7 cellular contexts compared by ENCODE assay signal in the genomic region with DNA sequence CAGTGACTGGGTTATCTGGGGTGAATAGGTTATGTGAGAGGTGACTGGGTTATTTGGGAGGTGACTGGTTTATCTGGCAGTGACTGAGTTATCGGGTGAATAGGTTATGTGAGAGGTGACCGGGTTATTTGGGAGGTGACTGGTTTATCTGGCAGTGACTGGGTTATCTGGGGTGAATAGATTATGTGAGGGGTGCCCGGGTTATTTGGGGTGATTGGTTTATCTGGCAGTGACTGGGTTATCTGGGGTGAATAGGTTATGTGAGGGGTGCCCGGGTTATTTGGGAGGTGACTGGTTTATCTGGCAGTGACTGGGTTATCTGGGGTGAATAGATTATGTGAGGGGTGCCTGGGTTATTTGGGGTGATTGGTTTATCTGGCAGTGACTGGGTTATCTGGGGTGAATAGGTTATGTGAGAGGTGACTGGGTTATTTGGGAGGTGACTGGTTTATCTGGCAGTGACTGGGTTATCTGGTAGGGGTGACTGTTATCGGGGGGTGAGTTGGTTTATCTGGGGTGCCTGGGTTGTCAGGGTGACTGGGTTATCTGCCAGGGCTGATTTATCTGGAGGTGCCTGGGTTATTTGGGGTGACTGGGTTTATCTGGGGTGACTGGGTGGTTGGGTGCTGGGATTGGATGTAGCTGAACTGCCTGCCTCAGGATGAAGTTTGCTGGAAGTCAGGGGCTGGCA. TPM values are rescaled to one million over a fixed set of nuclear protein-coding genes. Genes with fewer than 3 reads are reported as not detected.
DNase-seq lines count a peak whose midpoint lies in the region; ATAC-seq and TF ChIP-seq lines count a peak whose summit lies in the region.
"Not testable (repeated sequence)": the region's sequence is repeated elsewhere in the genome, so short reads cannot be mapped to it uniquely, and the experiment has no call there.

No MANE protein-coding gene starts in this region.

- not testable (repeated sequence) for H3K4me1 ChIP-seq in CD8-positive, alpha-beta memory T cell (ENCODE audit: insufficient read depth, low read length); osteoblast (ENCODE audit: insufficient read depth, low read length)

- not testable (repeated sequence) for H3K79me2 ChIP-seq in osteoblast (ENCODE audit: insufficient read depth, low read length)

- H3K4me1 Mint-ChIP-seq in CD8-positive, alpha-beta memory T cell = peaks cover 0 to 11% (median 5%) of the 10 kb centered on the region in 3 donors
- H3K4me1 Mint-ChIP-seq in T-helper 1 cell treated with Interleukin-12 subunit alpha and Interleukin-12 subunit beta and Interleukin-4 antibody, amounts not matched to agents 30 μg/mL and 1 μg/mL, for 36 hours (ENCODE audit: low read depth); activated CD8-positive, alpha-beta T cell treated with anti-CD3 and anti-CD28 coated beads for 36 hours (ENCODE audit: low read depth); mesothelial cell of epicardium: not testable (repeated sequence)
- peaks cover 13% of the 10 kb centered on the region for H3K4me1 Mint-ChIP-seq in activated naive CD4-positive, alpha-beta T cell treated with anti-CD3 and anti-CD28 coated beads, Interleukin-2, amount 50 U/mL, for 24 hours
- H3K4me1 Mint-ChIP-seq in dendritic cell treated with granulocyte-macrophage colony-stimulating factor and Interleukin-4, amounts not matched to agents 40 ng/mL and 50 ng/mL, for 4 days (ENCODE audit: low read depth) = peaks cover 41% of the 10 kb centered on the region

- H3K36me3 ChIP-seq in CD8-positive, alpha-beta memory T cell (ENCODE audit: insufficient read depth, low read length); osteoblast (ENCODE audit: insufficient read depth, low read length): not testable (repeated sequence)

- H3K36me3 Mint-ChIP-seq in CD8-positive, alpha-beta memory T cell; T-helper 1 cell treated with Interleukin-12 subunit alpha and Interleukin-12 subunit beta and Interleukin-4 antibody, amounts not matched to agents 30 μg/mL and 1 μg/mL, for 36 hours (ENCODE audit: low read depth); activated CD8-positive, alpha-beta T cell treated with anti-CD3 and anti-CD28 coated beads for 36 hours (ENCODE audit: low read depth); activated naive CD4-positive, alpha-beta T cell treated with anti-CD3 and anti-CD28 coated beads, Interleukin-2, amount 50 U/mL, for 24 hours; dendritic cell treated with granulocyte-macrophage colony-stimulating factor and Interleukin-4, amounts not matched to agents 40 ng/mL and 50 ng/mL, for 4 days (ENCODE audit: low read depth); mesothelial cell of epicardium: not testable (repeated sequence)

- H2AFZ ChIP-seq in osteoblast (ENCODE audit: low read length) = not testable (repeated sequence)

- peaks cover 28 to 48% of the 10 kb centered on the region in 2 donors for H3K27me3 Mint-ChIP-seq in CD8-positive, alpha-beta memory T cell
- H3K27me3 Mint-ChIP-seq in T-helper 1 cell treated with Interleukin-12 subunit alpha and Interleukin-12 subunit beta and Interleukin-4 antibody, amounts not matched to agents 30 μg/mL and 1 μg/mL, for 36 hours (ENCODE audit: low read depth) = peaks cover 48% of the 10 kb centered on the region
- H3K27me3 Mint-ChIP-seq in activated CD8-positive, alpha-beta T cell treated with anti-CD3 and anti-CD28 coated beads for 36 hours = peaks cover 33% of the 10 kb centered on the region
- peaks cover 18% of the 10 kb centered on the region for H3K27me3 Mint-ChIP-seq in activated naive CD4-positive, alpha-beta T cell treated with anti-CD3 and anti-CD28 coated beads, Interleukin-2, amount 50 U/mL, for 24 hours
- peaks cover 32% of the 10 kb centered on the region for H3K27me3 Mint-ChIP-seq in dendritic cell treated with granulocyte-macrophage colony-stimulating factor and Interleukin-4, amounts not matched to agents 40 ng/mL and 50 ng/mL, for 4 days
- peaks cover 26% of the 10 kb centered on the region for H3K27me3 Mint-ChIP-seq in mesothelial cell of epicardium (ENCODE audit: low read depth)

- POLR2A ChIA-PET in CD8-positive, alpha-beta memory T cell (lab: Charles Lee); activated CD8-positive, alpha-beta T cell treated with anti-CD3 and anti-CD28 coated beads for 36 hours (lab: Charles Lee): not testable (repeated sequence)

- not testable (repeated sequence) for H3K9me3 Mint-ChIP-seq in CD8-positive, alpha-beta memory T cell; T-helper 1 cell treated with Interleukin-12 subunit alpha and Interleukin-12 subunit beta and Interleukin-4 antibody, amounts not matched to agents 30 μg/mL and 1 μg/mL, for 36 hours; activated CD8-positive, alpha-beta T cell treated with anti-CD3 and anti-CD28 coated beads for 36 hours; activated naive CD4-positive, alpha-beta T cell treated with anti-CD3 and anti-CD28 coated beads, Interleukin-2, amount 50 U/mL, for 24 hours; dendritic cell treated with granulocyte-macrophage colony-stimulating factor and Interleukin-4, amounts not matched to agents 40 ng/mL and 50 ng/mL, for 4 days; mesothelial cell of epicardium

- H3K27ac ChIP-seq in CD8-positive, alpha-beta memory T cell (ENCODE audit: low read depth, low read length); osteoblast (ENCODE audit: low read depth, low read length): not testable (repeated sequence)

- H3K4me2 ChIP-seq in osteoblast (ENCODE audit: insufficient read depth, low read length) = not testable (repeated sequence)

- CTCF ChIA-PET in CD8-positive, alpha-beta memory T cell (lab: Charles Lee); activated CD8-positive, alpha-beta T cell treated with anti-CD3 and anti-CD28 coated beads for 36 hours (lab: Charles Lee): not testable (repeated sequence)

- not testable (repeated sequence) for H3K4me3 ChIP-seq in CD8-positive, alpha-beta memory T cell (ENCODE audit: low read length); osteoblast (ENCODE audit: insufficient read depth, low read length)

- not testable (repeated sequence) for H3K9me3 ChIP-seq in CD8-positive, alpha-beta memory T cell (ENCODE audit: low read length); osteoblast (ENCODE audit: low read depth, low read length)

- H3K27ac Mint-ChIP-seq in CD8-positive, alpha-beta memory T cell = peak overlapping the region in 3 of 8 donors; percentile 39 to 56 (median 56)
- not testable (repeated sequence) for H3K27ac Mint-ChIP-seq in T-helper 1 cell treated with Interleukin-12 subunit alpha and Interleukin-12 subunit beta and Interleukin-4 antibody, amounts not matched to agents 30 μg/mL and 1 μg/mL, for 36 hours; mesothelial cell of epicardium
- peak overlapping the region; percentile 34 for H3K27ac Mint-ChIP-seq in activated CD8-positive, alpha-beta T cell treated with anti-CD3 and anti-CD28 coated beads for 36 hours
- H3K27ac Mint-ChIP-seq in activated naive CD4-positive, alpha-beta T cell treated with anti-CD3 and anti-CD28 coated beads, Interleukin-2, amount 50 U/mL, for 24 hours = peak overlapping the region; percentile 82
- H3K27ac Mint-ChIP-seq in dendritic cell treated with granulocyte-macrophage colony-stimulating factor and Interleukin-4, amounts not matched to agents 40 ng/mL and 50 ng/mL, for 4 days = peak overlapping the region; percentile 73

- intact Hi-C loops in activated CD8-positive, alpha-beta T cell treated with anti-CD3 and anti-CD28 coated beads for 36 hours (cut with micrococcal nuclease) = not testable (repeated sequence)
- intact Hi-C loops in dendritic cell treated with granulocyte-macrophage colony-stimulating factor and Interleukin-4, amounts not matched to agents 40 ng/mL and 50 ng/mL, for 4 days (cut with micrococcal nuclease) = loop anchor here (5.0 kb wide), 1 partner anchor 39 kb away; no protein-coding TSS in a partner anchor

- not testable (repeated sequence) for H3K27me3 ChIP-seq in CD8-positive, alpha-beta memory T cell (ENCODE audit: insufficient read depth, low read length, poor library complexity, severe bottlenecking)
- peaks cover 14% of the 10 kb centered on the region for H3K27me3 ChIP-seq in osteoblast (ENCODE audit: insufficient read depth, low read length)

- ATAC-seq in activated CD8-positive, alpha-beta T cell treated with anti-CD3 and anti-CD28 coated beads for 36 hours = not testable (repeated sequence)

- peak overlapping the region; percentile 25 to 92 (median 63) for H3K4me3 Mint-ChIP-seq in CD8-positive, alpha-beta memory T cell
- peak overlapping the region; percentile 57 for H3K4me3 Mint-ChIP-seq in T-helper 1 cell treated with Interleukin-12 subunit alpha and Interleukin-12 subunit beta and Interleukin-4 antibody, amounts not matched to agents 30 μg/mL and 1 μg/mL, for 36 hours
- peak overlapping the region; percentile 55 for H3K4me3 Mint-ChIP-seq in activated CD8-positive, alpha-beta T cell treated with anti-CD3 and anti-CD28 coated beads for 36 hours
- H3K4me3 Mint-ChIP-seq in activated naive CD4-positive, alpha-beta T cell treated with anti-CD3 and anti-CD28 coated beads, Interleukin-2, amount 50 U/mL, for 24 hours = peak overlapping the region; percentile 73
- H3K4me3 Mint-ChIP-seq in dendritic cell treated with granulocyte-macrophage colony-stimulating factor and Interleukin-4, amounts not matched to agents 40 ng/mL and 50 ng/mL, for 4 days = not testable (repeated sequence)
- H3K4me3 Mint-ChIP-seq in mesothelial cell of epicardium = peak overlapping the region; percentile 74

- TF ChIP-seq CTCF in activated CD8-positive, alpha-beta T cell treated with anti-CD3 and anti-CD28 coated beads for 36 hours (IDR thresholded peaks at IDR 0.05); mesothelial cell of epicardium (IDR thresholded peaks at IDR 0.05; ENCODE audit: unreplicated experiment); osteoblast (IDR thresholded peaks at IDR 0.05; ENCODE audit: extremely low read depth, low read depth, low read length): not testable (repeated sequence)

- H4K20me1 ChIP-seq in osteoblast (ENCODE audit: insufficient read depth, low read length) = not testable (repeated sequence)

- not testable (repeated sequence) for DNase-seq in CD8-positive, alpha-beta memory T cell; activated CD8-positive, alpha-beta T cell treated with anti-CD3 and anti-CD28 coated beads for 36 hours; mesothelial cell of epicardium (ENCODE audit: low spot score in 2 of 2, unreplicated experiment in 2 of 2)
- DNase-seq in osteoblast (ENCODE audit: insufficient read length, low spot score, missing footprints) = peak; percentile 45

RNA-seq across cellular contexts. Expression of a gene that starts 1.9 kb away (rescaled TPM):
- 1 to 10 TPM; 1.7 to 1.8 TPM for total RNA-seq in CD8-positive, alpha-beta memory T cell
- polyA plus RNA-seq in CD8-positive, alpha-beta memory T cell = not detected
- 1 to 10 TPM; 3.3 to 3.9 TPM for total RNA-seq in activated CD8-positive, alpha-beta T cell treated with anti-CD3 and anti-CD28 coated beads for 36 hours
- total RNA-seq in mesothelial cell of epicardium = 6.0 to 7.0 TPM (median 6.4 TPM) in 3 replicates
- total RNA-seq in osteoblast = under 0.01 and 0.29 TPM in 2 replicates

RNA-seq across cellular contexts. Expression of a gene that starts 17.1 kb away (rescaled TPM):
- 100 to 1,000 TPM in 1 of 2 experiments, 10 to 100 TPM in 1; 96.2 to 102 TPM for total RNA-seq in CD8-positive, alpha-beta memory T cell
- 49.0 TPM for polyA plus RNA-seq in CD8-positive, alpha-beta memory T cell
- total RNA-seq in activated CD8-positive, alpha-beta T cell treated with anti-CD3 and anti-CD28 coated beads for 36 hours = 100 to 1,000 TPM; 110 to 114 TPM
- total RNA-seq in mesothelial cell of epicardium (44.3 to 44.6 TPM (median 44.4 TPM) in 3 replicates), osteoblast (13.6 and 13.8 TPM in 2 replicates)

RNA-seq across cellular contexts. Expression of a gene that starts 32.2 kb away (rescaled TPM):
- total RNA-seq in CD8-positive, alpha-beta memory T cell = 10 to 100 TPM; 22.3 to 25.9 TPM
- polyA plus RNA-seq in CD8-positive, alpha-beta memory T cell = 6.1 TPM
- 10 to 100 TPM; 24.0 to 25.5 TPM for total RNA-seq in activated CD8-positive, alpha-beta T cell treated with anti-CD3 and anti-CD28 coated beads for 36 hours
- total RNA-seq in mesothelial cell of epicardium = 25.5 to 28.3 TPM (median 26.9 TPM) in 3 replicates
- 13.0 and 15.6 TPM in 2 replicates for total RNA-seq in osteoblast
